ENCODE assay signal across 23 cellular contexts in the genomic region with DNA sequence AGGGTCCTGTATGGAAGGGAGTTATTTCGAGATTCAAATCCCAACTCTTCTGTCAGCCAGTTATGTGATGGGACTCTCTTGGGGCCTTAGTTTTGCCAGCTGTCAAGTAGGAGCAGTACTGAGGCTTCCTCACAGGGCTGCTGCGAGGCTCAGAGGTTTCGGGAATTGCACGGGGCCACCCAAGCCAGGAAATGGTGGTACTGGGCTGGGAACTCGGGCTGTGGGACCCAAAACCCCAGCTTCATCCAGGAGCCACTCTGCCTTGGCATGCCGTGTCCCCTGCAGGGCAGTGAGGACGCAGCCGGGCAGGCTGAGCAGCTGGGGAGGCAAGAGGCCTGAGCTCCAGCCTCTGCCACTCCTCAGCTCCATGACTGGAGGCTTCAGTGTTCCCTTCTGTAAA.
DNase-seq lines count a peak whose midpoint lies in the region; ATAC-seq, FAIRE-seq and TF ChIP-seq lines count a peak whose summit lies in the region.
"Had no signal": no experiment of that assay in that cellular context is flagged by ENCODE, and none has a peak within 500 bp of the region (broad histone marks: within the 10 kb centered on the region; RNA-seq: fewer than 3 reads in every experiment).

No MANE protein-coding gene starts in this region.

- no peak overlapping the region for H2AK9ac ChIP-seq in IMR-90 (replicated peaks; ENCODE audit: low read depth, low read length, poor library complexity)

- BruUV-seq in IMR-90 (replicated peaks; lab: Mats Ljungman, UMichigan): no TSS peak
- BruUV-seq in K562 (replicated peaks; lab: Mats Ljungman, UMichigan): no TSS peak

- ATAC-seq in IMR-90 (ENCODE audit: low read depth) (no peak), K562 (no peak)
- ATAC-seq: A549; CD8-positive, alpha-beta T cell had no signal

- H2BK120ac ChIP-seq in IMR-90 (ENCODE audit: low read depth, low read length): no peak overlapping the region

- H3K9me1 ChIP-seq in IMR-90 (ENCODE audit: insufficient read depth, low read length): peaks cover 14% of the 10 kb centered on the region
- no peaks in the 10 kb centered on the region for H3K9me1 ChIP-seq in K562 (ENCODE audit: control insufficient read depth, insufficient read depth, low read length)

- H4K91ac ChIP-seq in IMR-90 (ENCODE audit: insufficient read depth, low read depth, low read length): no peak overlapping the region

- POLR2A ChIA-PET in IMR-90 (lab: Charles Lee; ENCODE audit: unreplicated experiment): no interaction called here
- POLR2A ChIA-PET in K562 (lab: Yijun Ruan, JAX): interaction anchor here (0.6 to 1.5 kb wide), 2 partner anchors 141 to 1676 kb away, joined by 3 to 5 read pairs; no protein-coding TSS in a partner anchor

- in situ Hi-C loops in IMR-90 (cut with MboI; ENCODE audit: low sequenced_read_pairs) (loop anchor here (10.0 kb wide), 1 partner anchor 672 kb away; no protein-coding TSS in a partner anchor), K562 (cut with MboI) (no loop called here)

- no peak overlapping the region for H2AK5ac ChIP-seq in IMR-90 (ENCODE audit: low read depth, low read length)

- no peak overlapping the region for H3K4me3 ChIP-seq in IMR-90 (ENCODE audit: insufficient read depth, low read depth, low read length)
- H3K4me3 ChIP-seq in K562: no peak overlapping the region
- no peak overlapping the region for H3K4me3 ChIP-seq in esophagus muscularis mucosa
- H3K4me3 ChIP-seq: A549; BLaER1 treated with 17β-estradiol and CSF1 and Interleukin-3, amounts not matched to agents 10 nM and 100 nM had no signal

- dilution Hi-C loops in IMR-90 (cut with HindIII; ENCODE audit: low sequenced_read_pairs, unreplicated experiment): no loop called here

- peaks cover 24% of the 10 kb centered on the region for H3K4me1 Mint-ChIP-seq in type B pancreatic cell (ENCODE audit: unreplicated experiment)

- H4K20me1 ChIP-seq in IMR-90 (ENCODE audit: insufficient read depth, low read length) (peaks cover 10% of the 10 kb centered on the region), K562 (replicated peaks; ENCODE audit: control insufficient read depth, insufficient read depth, low read length) (0 out of 2 replicates have a peak, but pooled peaks cover 3% of the 10 kb centered on the region)

- no peaks in the 10 kb centered on the region for H3K9me3 ChIP-seq in IMR-90 (ENCODE audit: control insufficient read depth, insufficient read depth, low read length)
- no peaks in the 10 kb centered on the region for H3K9me3 ChIP-seq in K562 (replicated peaks; ENCODE audit: control insufficient read depth, insufficient read depth, low read depth, low read length)
- no peaks in the 10 kb centered on the region for H3K9me3 ChIP-seq in esophagus muscularis mucosa
- H3K9me3 ChIP-seq: A549, Caco-2 had no signal

- no peak overlapping the region for H3K14ac ChIP-seq in IMR-90 (replicated peaks; ENCODE audit: low read depth, low read length)

- no peaks in the 10 kb centered on the region for H3K36me3 Mint-ChIP-seq in type B pancreatic cell
- H3K36me3 Mint-ChIP-seq: CD8-positive, alpha-beta T cell had no signal

- no peak overlapping the region for H2BK15ac ChIP-seq in IMR-90 (ENCODE audit: low read depth, low read length)

- H3K9ac ChIP-seq in IMR-90 (ENCODE audit: low read depth, low read length) (no peak overlapping the region), K562 (ENCODE audit: insufficient read depth in 1 of 2, low read depth in 2 of 2, low read length in 2 of 2) (peak overlapping the region in 1 of 2 experiments; percentile 70; a peak in 2 of 4 replicates)
- H3K9ac ChIP-seq: BLaER1 treated with 17β-estradiol and CSF1 and Interleukin-3, amounts not matched to agents 10 nM and 100 nM had no signal

- no peak overlapping the region; the same call in 1 of the 2 replicates for H3K23ac ChIP-seq in IMR-90 (ENCODE audit: low read depth, low read length)

- H4K8ac ChIP-seq in IMR-90 (ENCODE audit: low read depth in 2 of 2, low read length in 2 of 2): no peak overlapping the region

- H3K27ac ChIP-seq in IMR-90 (ENCODE audit: insufficient read depth, low read length) (no peak overlapping the region), K562 (ENCODE audit: extremely low read depth, low read depth, low read length) (no peak overlapping the region), esophagus muscularis mucosa (replicated peaks in 1 of 4) (no peak overlapping the region)
- H3K27ac ChIP-seq: 22Rv1; A549; BLaER1 treated with 17β-estradiol and CSF1 and Interleukin-3, amounts not matched to agents 10 nM and 100 nM; C4-2B had no signal

- no peak overlapping the region for H2BK20ac ChIP-seq in IMR-90 (ENCODE audit: low read depth, low read length)

- H3K27me3 Mint-ChIP-seq in type B pancreatic cell: peaks cover 16% of the 10 kb centered on the region

- TF ChIP-seq POLR2A in IMR-90 (IDR thresholded peaks at IDR 0.05; ENCODE audit: low read depth, low read length): no peak
- TF ChIP-seq POLR2A in K562 (conservative IDR thresholded peaks at IDR 0.05): no peak
- TF ChIP-seq POLR2A in esophagus muscularis mucosa (IDR thresholded peaks at IDR 0.05; ENCODE audit: low read depth): no peak

- peak overlapping the region; percentile 26 for H3K27ac Mint-ChIP-seq in type B pancreatic cell
- H3K27ac Mint-ChIP-seq: B cell; CD4-positive, alpha-beta T cell; CD8-positive, alpha-beta T cell had no signal

- intact Hi-C loops in IMR-90 (cut with micrococcal nuclease) (no loop called here), K562 (cut with micrococcal nuclease) (no loop called here), esophagus muscularis mucosa (cut with DNase I) (loop anchor here (5.0 kb wide), 1 partner anchor 140 kb away; no protein-coding TSS in a partner anchor)

- no peak overlapping the region for H4K5ac ChIP-seq in IMR-90 (ENCODE audit: low read depth, low read length)

- H3K4ac ChIP-seq in IMR-90 (ENCODE audit: low read depth, low read length): no peak overlapping the region

- FAIRE-seq in K562 (lab: Jason Lieb, UNC): no peak
- FAIRE-seq: A549, D721Med, G401.6, GM12891, GM19239 had no signal

- DNase-seq in DMS 273 (lab: John Stamatoyannopoulos, UW; ENCODE audit: unreplicated experiment) (peak; percentile 10), DMS 273 treated with DMSO at 0.1 percent for 48 hours (lab: John Stamatoyannopoulos, UW) (no peak), IMR-90 (no peak), K562 (ENCODE audit: extremely low read depth in 1 of 4, low spot score in 3 of 4) (no peak), type B pancreatic cell (ENCODE audit: extremely low spot score, unreplicated experiment) (no peak), esophagus muscularis mucosa (ENCODE audit: extremely low spot score) (no peak), NCI-H526 treated with DMSO at 0.1 percent for 48 hours (lab: John Stamatoyannopoulos, UW) (no peak)
- DNase-seq: AML-193; Caco-2; Calu3; CD4-positive, alpha-beta T cell; CD8-positive, alpha-beta T cell; DMS79 treated with DMSO at 0.1 percent for 48 hours; GF-D8 had no signal

- H3K4me3 Mint-ChIP-seq in type B pancreatic cell: no peak overlapping the region
- H3K4me3 Mint-ChIP-seq: B cell; CD4-positive, alpha-beta T cell; CD8-positive, alpha-beta T cell had no signal

- H3K4me1 ChIP-seq in IMR-90 (ENCODE audit: control insufficient read depth, insufficient read depth, low read length): peaks cover 17% of the 10 kb centered on the region
- peaks cover 7 to 22% of the 10 kb centered on the region in 2 experiments for H3K4me1 ChIP-seq in K562 (replicated peaks in 1 of 2; ENCODE audit: control insufficient read depth in 2 of 2, insufficient read depth in 2 of 2, low read length in 2 of 2)
- H3K4me1 ChIP-seq in esophagus muscularis mucosa: peaks cover 30 to 43% (median 42%) of the 10 kb centered on the region in 4 donors

- no peaks in the 10 kb centered on the region for H3K9me3 Mint-ChIP-seq in type B pancreatic cell
- H3K9me3 Mint-ChIP-seq: CD4-positive, alpha-beta T cell; CD8-positive, alpha-beta T cell had no signal

- H3K36me3 ChIP-seq in IMR-90 (ENCODE audit: control insufficient read depth, insufficient read depth, low read length) (no peaks in the 10 kb centered on the region), K562 (ENCODE audit: control insufficient read depth, insufficient read depth, low read length) (no peaks in the 10 kb centered on the region), esophagus muscularis mucosa (no peaks in the 10 kb centered on the region)
- H3K36me3 ChIP-seq: BLaER1 treated with 17β-estradiol and CSF1 and Interleukin-3, amounts not matched to agents 10 nM and 100 nM had no signal

- H3K4me2 ChIP-seq in IMR-90 (ENCODE audit: low read depth, low read length) (no peak overlapping the region), K562 (ENCODE audit: insufficient read depth, low read length) (no peak overlapping the region)
- H3K4me2 ChIP-seq: A549 had no signal

- TF ChIP-seq RAD21 in IMR-90 (IDR thresholded peaks at IDR 0.05; ENCODE audit: low read length) (no peak), K562 (CRISPR knock-in tag; conservative IDR thresholded peaks at IDR 0.05 in 1 of 2, IDR thresholded peaks at IDR 0.05 in 1 of 2) (no peak)

- no peak overlapping the region for H3K56ac ChIP-seq in IMR-90 (ENCODE audit: extremely low read depth, insufficient read depth, low read length)

- H2AFZ ChIP-seq in IMR-90 (replicated peaks; ENCODE audit: low read length, poor library complexity) (peak overlapping the region; percentile 62), K562 (ENCODE audit: low read depth, low read length) (no peak overlapping the region)

- H3K18ac ChIP-seq in IMR-90 (ENCODE audit: low read depth, low read length): no peak overlapping the region

- no peak for TF ChIP-seq CTCF in IMR-90 (conservative IDR thresholded peaks at IDR 0.05; ENCODE audit: low read depth, low read length)
- no peak for TF ChIP-seq CTCF in K562 (IDR thresholded peaks at IDR 0.05 in 2 of 3, conservative IDR thresholded peaks at IDR 0.05 in 1 of 3; ENCODE audit: insufficient read depth in 2 of 3, low read depth in 1 of 3, low read length in 3 of 3)
- no peak for TF ChIP-seq CTCF in type B pancreatic cell (conservative IDR thresholded peaks at IDR 0.05)
- no peak for TF ChIP-seq CTCF in esophagus muscularis mucosa (IDR thresholded peaks at IDR 0.05)

- TF ChIP-seq EP300 in K562 (IDR thresholded peaks at IDR 0.05; ENCODE audit: low read length) (no peak), esophagus muscularis mucosa (IDR thresholded peaks at IDR 0.05) (no peak)

- H3K79me1 ChIP-seq in IMR-90 (ENCODE audit: low read depth in 1 of 2, low read length in 2 of 2): 0 out of 4 replicates have a peak, but pooled peaks cover 0 to 4% of the 10 kb centered on the region in 2 experiments

- H3K27me3 ChIP-seq in IMR-90 (ENCODE audit: control insufficient read depth, insufficient read depth, low read length) (no peaks in the 10 kb centered on the region; the same call in 1 of the 2 replicates), K562 (ENCODE audit: control insufficient read depth in 2 of 2, insufficient read depth in 2 of 2, low read length in 2 of 2) (no peaks in the 10 kb centered on the region; a peak in 1 of 5 replicates), esophagus muscularis mucosa (peaks cover 0 to 49% (median 6%) of the 10 kb centered on the region in 4 donors)

- CTCF ChIA-PET in IMR-90 (lab: Yijun Ruan, JAX): interaction anchor here (0.8 kb wide), 1 partner anchor 45 kb away, joined by 3 read pairs; no protein-coding TSS in a partner anchor
- CTCF ChIA-PET in K562 (lab: Yijun Ruan, JAX; ENCODE audit: low intra/inter-chr PET ratio): no interaction called here

- H2BK5ac ChIP-seq in IMR-90 (ENCODE audit: low read depth, low read length, poor library complexity, severe bottlenecking): no peak overlapping the region

- no peaks in the 10 kb centered on the region for H3K79me2 ChIP-seq in K562 (ENCODE audit: control insufficient read depth, insufficient read depth, low read length)

- no CpG with 5 or more reads among the region's 8 CpGs for WGBS in IMR-90 (ENCODE audit: extremely low coverage in 2 of 2, insufficient read length in 1 of 2), 2 experiments
- WGBS in K562 (ENCODE audit: insufficient coverage, low coverage, missing lambda C conversion rate): 38% methylated on average over 5 of the region's 8 CpGs
- WGBS in esophagus muscularis mucosa: 94% methylated on average over 6 of the region's 8 CpGs
